22 cellular contexts compared by ENCODE assay signal in the genomic region with DNA sequence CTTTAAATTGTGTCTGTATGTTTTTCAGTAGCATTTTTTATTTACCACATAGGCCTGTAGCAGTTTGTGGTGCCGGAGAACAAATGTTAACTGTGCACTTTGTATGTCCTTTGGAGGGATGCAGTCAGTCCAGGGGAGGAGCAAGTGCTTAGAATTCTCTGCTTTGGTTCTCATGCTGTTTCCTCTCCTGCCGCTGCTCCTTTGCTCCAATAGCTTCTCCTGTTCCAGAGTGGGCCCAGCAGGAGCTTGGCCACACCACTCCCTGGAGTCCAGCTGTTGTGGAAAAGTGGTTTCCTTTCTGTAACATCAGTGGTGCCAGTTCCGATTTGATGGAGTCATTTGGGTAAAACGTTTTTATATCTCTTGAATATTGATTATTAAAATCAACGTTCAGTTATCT. TPM values are rescaled to one million over a fixed set of nuclear protein-coding genes. Genes with fewer than 3 reads are reported as not detected.
"Had no signal": no experiment of that assay in that cellular context is flagged by ENCODE, and none has a peak within 500 bp of the region (broad histone marks: within the 10 kb centered on the region; RNA-seq: fewer than 3 reads in every experiment).

No MANE protein-coding gene starts in this region.

- H3K27ac ChIP-seq: ascending aorta, cardiac muscle cell, esophagus squamous epithelium, prostate gland, right atrium auricular region, suprapubic skin, transverse colon, uterus had no signal

- DNase-seq: activated CD4-positive, alpha-beta T cell treated with anti-CD3 and anti-CD28 coated beads for 48 hours; activated CD4-positive, CD25-positive, alpha-beta regulatory T cell; activated CD8-positive, alpha-beta T cell treated with anti-CD3 and anti-CD28 coated beads, Interleukin-2, amount 10 ng/mL, durations not matched to agents 7 days and 5 days; activated naive CD4-positive, alpha-beta T cell treated with anti-CD3 and anti-CD28 coated beads, Interleukin-2, amount 10 ng/mL, durations not matched to agents 7 days and 5 days; activated naive CD8-positive, alpha-beta T cell treated with anti-CD3 and anti-CD28 coated beads, Interleukin-2, amount 50 U/mL, for 24 hours; activated T-cell treated with anti-CD3 and anti-CD28 coated beads, Interleukin-2, amount 50 U/mL, for 24 hours; effector memory CD8-positive, alpha-beta T cell; esophagus squamous epithelium; foreskin fibroblast; glutamatergic neuron; hippocampal formation; occipital lobe; stimulated activated CD4-positive, alpha-beta T cell treated with anti-CD3 and anti-CD28 coated beads, Interleukin-15, amount 100 ng/mL, for 24 hours; stimulated activated CD4-positive, alpha-beta T cell treated with anti-CD3 and anti-CD28 coated beads, Interleukin-2, amount 100 ng/mL, for 48 hours; T1000; transverse colon; uterus had no signal

- H3K36me3 ChIP-seq: ascending aorta, prostate gland, right atrium auricular region, suprapubic skin, transverse colon, uterus had no signal

- H3K4me3 ChIP-seq: ascending aorta, cardiac muscle cell, esophagus squamous epithelium, prostate gland, right atrium auricular region, suprapubic skin, transverse colon, uterus had no signal

- H3K27me3 ChIP-seq: ascending aorta, cardiac muscle cell, esophagus squamous epithelium, right atrium auricular region, suprapubic skin, transverse colon, uterus had no signal

RNA-seq across cellular contexts. Expression of a gene that starts 16.6 kb away (rescaled TPM):
- total RNA-seq: ascending aorta, right atrium auricular region had no signal
